Comparison of ENCODE assay signal across 10 cellular contexts in genomic region chr22:50473088-50473487, GRCh38. TPM values are rescaled to one million over a fixed set of nuclear protein-coding genes. Genes with fewer than 3 reads are reported as not detected.
DNase-seq lines count a peak whose midpoint lies in the region; ATAC-seq, FAIRE-seq and TF ChIP-seq lines count a peak whose summit lies in the region.
"Had no signal": no experiment of that assay in that cellular context is flagged by ENCODE, and none has a peak within 500 bp of the region (broad histone marks: within the 10 kb centered on the region; RNA-seq: fewer than 3 reads in every experiment).

No MANE protein-coding gene starts in this region.

- H3K4me2 ChIP-seq in Karpas-422 (ENCODE audit: low read depth, low read length, poor library complexity, severe bottlenecking) = peak overlapping the region; percentile 81
- peak overlapping the region; percentile 96 for H3K4me2 ChIP-seq in keratinocyte (ENCODE audit: control insufficient read depth, extremely low read depth, insufficient read depth, low read depth, low read length)

- intact Hi-C loops in Right ventricle myocardium superior (cut with DNase I) = no loop called here

- peak; percentile 37 to 79 (median 66) for TF ChIP-seq CTCF in keratinocyte (optimal IDR thresholded peaks at IDR 0.05 in 1 of 3, IDR thresholded peaks at IDR 0.05 in 1 of 3, conservative IDR thresholded peaks at IDR 0.05 in 1 of 3; ENCODE audit: extremely low read depth in 1 of 3, insufficient read depth in 2 of 3, low read length in 3 of 3)

- H3K9me1 ChIP-seq in keratinocyte (ENCODE audit: control insufficient read depth, extremely low read depth, insufficient read depth, low read length) = peaks cover 17% of the 10 kb centered on the region

- H3K27me3 ChIP-seq in Karpas-422 (ENCODE audit: low read length) (no peaks in the 10 kb centered on the region), keratinocyte (ENCODE audit: control insufficient read depth, extremely low read depth, insufficient read depth, low read length) (no peaks in the 10 kb centered on the region)

- FAIRE-seq in keratinocyte (lab: Jason Lieb, UNC) = peak; percentile 58

- dilution Hi-C loops in keratinocyte (cut with MboI; ENCODE audit: extremely low pct_ligation_motif_present, low sequenced_read_pairs) = no loop called here

- H4K20me1 ChIP-seq in Karpas-422 (ENCODE audit: insufficient read depth, low read depth, low read length) (peaks cover 47% of the 10 kb centered on the region; the same call in 1 of the 2 replicates), keratinocyte (ENCODE audit: control insufficient read depth, extremely low read depth, insufficient read depth, low read length) (peaks cover 41% of the 10 kb centered on the region)

- H2AFZ ChIP-seq in Karpas-422 (ENCODE audit: low read length) (no peak overlapping the region), keratinocyte (ENCODE audit: control insufficient read depth, low read length) (no peak overlapping the region)

- H3K9me3 ChIP-seq in Karpas-422 (ENCODE audit: low read length) = no peaks in the 10 kb centered on the region
- H3K9me3 ChIP-seq in keratinocyte (ENCODE audit: control insufficient read depth, low read depth, low read length) = no peaks in the 10 kb centered on the region

- H3K4me3 ChIP-seq in Karpas-422 (ENCODE audit: low read length) (peak overlapping the region; percentile 76), keratinocyte (ENCODE audit: control insufficient read depth in 2 of 3, extremely low read depth in 1 of 3, insufficient read depth in 2 of 3, low read depth in 1 of 3, low read length in 3 of 3) (peak overlapping the region in 1 of 3 experiments; percentile 80)

- ATAC-seq in Right ventricle myocardium superior (ENCODE audit: poor library complexity) = no peak
- ATAC-seq in GM21381 (IDR thresholded peaks at IDR 0.05; ENCODE audit: unreplicated experiment) = no peak

- H3K9ac ChIP-seq in Karpas-422 (ENCODE audit: low read length) (peak overlapping the region; percentile 89), keratinocyte (ENCODE audit: control insufficient read depth, extremely low read depth, insufficient read depth, low read length) (no peak overlapping the region)

- H3K79me2 ChIP-seq in Karpas-422 (ENCODE audit: low read length) (peaks cover 57% of the 10 kb centered on the region), keratinocyte (ENCODE audit: control insufficient read depth, insufficient read depth, low read length) (peaks cover 56% of the 10 kb centered on the region)

- H3K36me3 ChIP-seq in Karpas-422 (ENCODE audit: insufficient read depth, low read length) (0 out of 2 replicates have a peak, but pooled peaks cover 2% of the 10 kb centered on the region), keratinocyte (ENCODE audit: control insufficient read depth in 2 of 2, extremely low read depth in 1 of 2, insufficient read depth in 2 of 2, low read length in 2 of 2) (peaks cover 1 to 16% of the 10 kb centered on the region in 2 experiments)

- H3K27ac ChIP-seq in Karpas-422 (ENCODE audit: low read length) (peak overlapping the region; percentile 99), keratinocyte (ENCODE audit: control insufficient read depth, insufficient read depth, low read length) (no peak overlapping the region), substantia nigra (ENCODE audit: low read depth, low read length, poor library complexity, severe bottlenecking) (peak overlapping the region; percentile 96)

- H3K4me1 ChIP-seq in Karpas-422 (ENCODE audit: low read length) (peaks cover 65% of the 10 kb centered on the region), keratinocyte (ENCODE audit: control insufficient read depth, extremely low read depth, insufficient read depth, low read length) (peaks cover 63% of the 10 kb centered on the region)

- H3K9me2 ChIP-seq in Karpas-422 (replicated peaks; ENCODE audit: insufficient read depth, low read length) = no peaks in the 10 kb centered on the region

- DNase-seq in COLO829 (ENCODE audit: low spot score) (peak; percentile 32), Karpas-422 (peak; percentile 88), keratinocyte (ENCODE audit: low read depth, low spot score) (no peak), substantia nigra (lab: John Stamatoyannopoulos, UW) (peak in 1 of 49 donors; percentile 22), iPS-NIHi11 (ENCODE audit: low spot score) (no peak), Right ventricle myocardium superior (no peak)
- DNase-seq in activated T-helper 9 cell treated with anti-CD3 and anti-CD28 coated beads, Interleukin-2, amount 50 U/mL, for 16 hours (ENCODE audit: low read depth) = peak; percentile 19

RNA-seq across cellular contexts. Expression of gene SBF1, which starts 1.7 kb away (rescaled TPM):
- total RNA-seq in Karpas-422 (2014; rRNA removed; shearing (Covaris generic); ENCODE audit: low replicate concordance) = 33.5 and 91.5 TPM in 2 replicates
- 16.2 to 34.4 TPM (median 25.8 TPM) in 3 replicates for polyA plus RNA-seq in keratinocyte
- 29.5 TPM for polyA plus RNA-seq in keratinocyte (2011; ENCODE audit: low read depth)
- polyA plus RNA-seq in keratinocyte (2011; cell fraction: cytosol; rRNA removed) = 13.8 and 31.0 TPM in 2 replicates
- polyA plus RNA-seq in keratinocyte (2011; cell fraction: nucleus; rRNA removed) = 54.5 and 72.8 TPM in 2 replicates
- polyA plus RNA-seq in keratinocyte (2012; ENCODE audit: low replicate concordance) = 41.6 and 46.7 TPM in 2 replicates
- 55.4 to 126 TPM (median 62.6 TPM) in 3 replicates for polyA minus RNA-seq in keratinocyte
- polyA minus RNA-seq in keratinocyte (2011; cell fraction: cytosol; rRNA and poly(A)+ RNA removed) = 106 TPM
- polyA minus RNA-seq in keratinocyte (2011; cell fraction: nucleus; rRNA and poly(A)+ RNA removed) = 65.5 and 70.3 TPM in 2 replicates
- 46.6 TPM for total RNA-seq in Right ventricle myocardium superior

RNA-seq across cellular contexts. Expression of gene ADM2, which starts 8.3 kb away (rescaled TPM):
- total RNA-seq in Karpas-422 (2014; rRNA removed; shearing (Covaris generic); ENCODE audit: low replicate concordance) = 0.79 and 1.4 TPM in 2 replicates
- 0.21 to 0.54 TPM (median 0.27 TPM) in 3 replicates for polyA plus RNA-seq in keratinocyte
- polyA plus RNA-seq in keratinocyte (2011; ENCODE audit: low read depth) = 1.5 TPM
- 0.55 and 0.86 TPM in 2 replicates for polyA plus RNA-seq in keratinocyte (2011; cell fraction: cytosol; rRNA removed)
- 1.7 and 2.0 TPM in 2 replicates for polyA plus RNA-seq in keratinocyte (2011; cell fraction: nucleus; rRNA removed)
- 0.79 and 6.0 TPM in 2 replicates for polyA plus RNA-seq in keratinocyte (2012; ENCODE audit: low replicate concordance)
- polyA minus RNA-seq in keratinocyte = 0.22 to 0.95 TPM (median 0.46 TPM) in 3 replicates
- polyA minus RNA-seq in keratinocyte (2011; cell fraction: cytosol; rRNA and poly(A)+ RNA removed) = 1.2 TPM
- 0.95 and 1.2 TPM in 2 replicates for polyA minus RNA-seq in keratinocyte (2011; cell fraction: nucleus; rRNA and poly(A)+ RNA removed)
- total RNA-seq in Right ventricle myocardium superior = not detected

RNA-seq across cellular contexts. Expression of gene MIOX, which starts 13.6 kb away (rescaled TPM):
- 0.93 and 3.9 TPM in 2 replicates for total RNA-seq in Karpas-422 (2014; rRNA removed; shearing (Covaris generic); ENCODE audit: low replicate concordance)
- polyA plus RNA-seq in keratinocyte = not detected in 3 replicates
- polyA plus RNA-seq in keratinocyte (2011; ENCODE audit: low read depth) = not detected
- not detected in 2 replicates for polyA plus RNA-seq in keratinocyte (2011; cell fraction: cytosol; rRNA removed)
- polyA plus RNA-seq in keratinocyte (2011; cell fraction: nucleus; rRNA removed) = 0.11 TPM in 1 of 2 replicates, not detected in the other
- polyA plus RNA-seq in keratinocyte (2012; ENCODE audit: low replicate concordance) = 0.30 TPM in 1 of 2 replicates, not detected in the other
- polyA minus RNA-seq in keratinocyte = not detected in 3 replicates
- polyA minus RNA-seq in keratinocyte (2011; cell fraction: cytosol; rRNA and poly(A)+ RNA removed) = not detected
- polyA minus RNA-seq in keratinocyte (2011; cell fraction: nucleus; rRNA and poly(A)+ RNA removed) = not detected in 2 replicates
- not detected for total RNA-seq in Right ventricle myocardium superior
- total RNA-seq: M059J, pulmonary artery endothelial cell had no signal

RNA-seq across cellular contexts. Expression of gene LMF2, which starts 34.4 kb away (rescaled TPM):
- 19.2 and 21.4 TPM in 2 replicates for total RNA-seq in Karpas-422 (2014; rRNA removed; shearing (Covaris generic); ENCODE audit: low replicate concordance)
- polyA plus RNA-seq in keratinocyte = 13.2 to 29.4 TPM (median 22.0 TPM) in 3 replicates
- 3.1 TPM for polyA plus RNA-seq in keratinocyte (2011; ENCODE audit: low read depth)
- polyA plus RNA-seq in keratinocyte (2011; cell fraction: cytosol; rRNA removed) = 6.5 and 18.4 TPM in 2 replicates
- polyA plus RNA-seq in keratinocyte (2011; cell fraction: nucleus; rRNA removed) = 104 and 135 TPM in 2 replicates
- polyA plus RNA-seq in keratinocyte (2012; ENCODE audit: low replicate concordance) = 13.9 and 37.9 TPM in 2 replicates
- polyA minus RNA-seq in keratinocyte = 23.4 to 35.9 TPM (median 23.7 TPM) in 3 replicates
- 63.7 TPM for polyA minus RNA-seq in keratinocyte (2011; cell fraction: cytosol; rRNA and poly(A)+ RNA removed)
- polyA minus RNA-seq in keratinocyte (2011; cell fraction: nucleus; rRNA and poly(A)+ RNA removed) = 60.1 and 63.4 TPM in 2 replicates
- 25.3 TPM for total RNA-seq in Right ventricle myocardium superior

RNA-seq across cellular contexts. Expression of gene NCAPH2, which starts 34.9 kb away (rescaled TPM):
- 24.6 and 53.5 TPM in 2 replicates for total RNA-seq in Karpas-422 (2014; rRNA removed; shearing (Covaris generic); ENCODE audit: low replicate concordance)
- polyA plus RNA-seq in keratinocyte = 11.0 to 16.4 TPM (median 11.4 TPM) in 3 replicates
- 7.2 TPM for polyA plus RNA-seq in keratinocyte (2011; ENCODE audit: low read depth)
- polyA plus RNA-seq in keratinocyte (2011; cell fraction: cytosol; rRNA removed) = 7.3 and 9.1 TPM in 2 replicates
- 18.5 and 20.4 TPM in 2 replicates for polyA plus RNA-seq in keratinocyte (2011; cell fraction: nucleus; rRNA removed)
- polyA plus RNA-seq in keratinocyte (2012; ENCODE audit: low replicate concordance) = 11.4 and 22.5 TPM in 2 replicates
- polyA minus RNA-seq in keratinocyte = 12.1 to 31.3 TPM (median 15.6 TPM) in 3 replicates
- 25.3 TPM for polyA minus RNA-seq in keratinocyte (2011; cell fraction: cytosol; rRNA and poly(A)+ RNA removed)
- polyA minus RNA-seq in keratinocyte (2011; cell fraction: nucleus; rRNA and poly(A)+ RNA removed) = 7.0 and 7.7 TPM in 2 replicates
- total RNA-seq in Right ventricle myocardium superior = 28.8 TPM

Comparison
In these comparisons a context has a peak if more than half of its experiments do, and no peak if none do; other contexts are left out.
1. DNase-seq: peak in COLO829 (single experiment), Karpas-422 (single experiment) and activated T-helper 9 cell treated with anti-CD3 and anti-CD28 coated beads, Interleukin-2, amount 50 U/mL, for 16 hours (single experiment); none in keratinocyte (single experiment), iPS-NIHi11 (single experiment) and Right ventricle myocardium superior (single experiment).